8 cellular contexts compared by ENCODE assay signal in the genomic region with DNA sequence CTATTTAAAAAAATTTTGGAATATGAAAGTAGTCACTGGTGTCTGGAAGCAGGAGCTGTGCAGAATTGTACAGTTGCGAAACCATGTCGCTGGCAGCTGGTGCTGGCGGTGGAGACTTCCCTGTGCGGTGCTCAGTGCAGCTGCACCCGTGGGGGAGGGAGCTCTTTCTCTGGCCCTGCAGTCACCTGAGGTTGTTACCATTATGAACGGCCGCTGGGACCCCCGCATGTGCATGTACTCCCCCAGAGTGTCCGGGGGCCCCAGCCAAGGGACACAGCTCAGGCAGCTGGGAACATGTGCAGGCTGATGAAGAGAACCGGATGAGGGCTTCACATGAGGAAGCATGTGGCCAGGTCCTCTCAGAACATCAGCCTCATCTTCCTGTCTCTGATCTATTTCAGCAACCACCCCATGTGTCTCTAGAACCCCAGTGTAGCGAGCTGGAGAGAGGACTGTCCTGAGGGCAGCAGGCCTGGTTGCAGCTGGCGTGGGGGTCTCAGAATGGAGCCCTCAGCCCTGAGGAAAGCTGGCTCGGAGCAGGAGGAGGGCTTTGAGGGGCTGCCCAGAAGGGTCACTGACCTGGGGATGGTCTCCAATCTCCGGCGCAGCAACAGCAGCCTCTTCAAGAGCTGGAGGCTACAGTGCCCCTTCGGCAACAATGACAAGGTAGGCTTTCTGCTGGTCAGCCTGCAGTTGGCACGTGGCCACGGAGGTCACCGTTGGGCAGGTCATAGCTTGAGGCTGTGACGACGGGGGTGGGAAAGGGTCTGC. TPM values are rescaled to one million over a fixed set of nuclear protein-coding genes. Genes with fewer than 3 reads are reported as not detected.
A peak's percentile ranks its signal among the peaks of the same experiment; 100 is the strongest.
DNase-seq lines count a peak whose midpoint lies in the region; ATAC-seq and TF ChIP-seq lines count a peak whose summit lies in the region.

A gene (plus strand): TSS at position 422 of the 771 bp plus-strand sequence. CDS start 80 bp downstream, at position 502.

- peaks cover 57% of the 10 kb centered on the region for H3K4me1 Mint-ChIP-seq in activated naive CD4-positive, alpha-beta T cell treated with anti-CD3 and anti-CD28 coated beads, Interleukin-2, amount 10 ng/mL, durations not matched to agents 7 days and 5 days

- ATAC-seq in GM19324 (IDR thresholded peaks at IDR 0.05; ENCODE audit: low FRiP score, unreplicated experiment) = no peak

- peak within 1 kb of the TSS; percentile 86 for H3K27ac Mint-ChIP-seq in activated naive CD4-positive, alpha-beta T cell treated with anti-CD3 and anti-CD28 coated beads, Interleukin-2, amount 10 ng/mL, durations not matched to agents 7 days and 5 days

- peak; percentile 64 for DNase-seq in activated naive CD4-positive, alpha-beta T cell treated with anti-CD3 and anti-CD28 coated beads, Interleukin-2, amount 10 ng/mL, durations not matched to agents 7 days and 5 days
- DNase-seq in medulla oblongata (ENCODE audit: extremely low spot score) (peak; percentile 70), BE2C (no peak), hepatocyte (ENCODE audit: low spot score) (no peak)
- no peak for DNase-seq in stimulated activated CD4-positive, alpha-beta T cell treated with anti-CD3 and anti-CD28 coated beads, Interleukin-2, amount 100 ng/mL, for 24 hours

- H3K36me3 ChIP-seq in KOPT-K1 (ENCODE audit: insufficient read depth, low read length) (peaks cover 24% of the 10 kb centered on the region), BE2C (no peaks in the 10 kb centered on the region), hepatocyte (replicated peaks; ENCODE audit: insufficient read depth, low read depth) (no peaks in the 10 kb centered on the region)

- H3K27me3 Mint-ChIP-seq in activated naive CD4-positive, alpha-beta T cell treated with anti-CD3 and anti-CD28 coated beads, Interleukin-2, amount 10 ng/mL, durations not matched to agents 7 days and 5 days = peaks cover 44% of the 10 kb centered on the region

- H3K27ac ChIP-seq in KOPT-K1 (ENCODE audit: low read depth, low read length, poor library complexity, severe bottlenecking) (peak within 1 kb of the TSS; percentile 93), hepatocyte (no peak within 1 kb of the TSS)

- peaks cover 37% of the 10 kb centered on the region for H3K27me3 ChIP-seq in BE2C
- no peaks in the 10 kb centered on the region for H3K27me3 ChIP-seq in hepatocyte

- H3K9me2 ChIP-seq in hepatocyte (replicated peaks; ENCODE audit: insufficient read depth) = no peaks in the 10 kb centered on the region

- no peak within 1 kb of the TSS for H3K4me2 ChIP-seq in hepatocyte

- H3K4me3 Mint-ChIP-seq in activated naive CD4-positive, alpha-beta T cell treated with anti-CD3 and anti-CD28 coated beads, Interleukin-2, amount 10 ng/mL, durations not matched to agents 7 days and 5 days = peak within 1 kb of the TSS; percentile 75

- TF ChIP-seq CTCF in GM12875 (IDR thresholded peaks at IDR 0.05; ENCODE audit: borderline replicate concordance, insufficient read depth, low read depth, low read length) = no peak
- no peak for TF ChIP-seq CTCF in BE2C (IDR thresholded peaks at IDR 0.05; ENCODE audit: low read depth, low read length)
- TF ChIP-seq CTCF in hepatocyte (IDR thresholded peaks at IDR 0.05; ENCODE audit: poor library complexity) = no peak

- CTCF ChIA-PET in activated naive CD4-positive, alpha-beta T cell treated with anti-CD3 and anti-CD28 coated beads, Interleukin-2, amount 10 ng/mL, durations not matched to agents 7 days and 5 days (lab: Charles Lee) = interaction anchor here (0.5 to 1.7 kb wide), 5 partner anchors 12 to 440 kb away, joined by 3 to 4 read pairs (median 3); no protein-coding TSS in a partner anchor

- 89% methylated on average over 21 of the region's 21 CpGs for WGBS in hepatocyte (ENCODE audit: low lambda C conversion rate, missing lambda C conversion rate)

- H3K4me3 ChIP-seq in GM12875 (ENCODE audit: low read depth, low read length) = peak within 1 kb of the TSS; percentile 52
- no peak within 1 kb of the TSS for H3K4me3 ChIP-seq in BE2C (ENCODE audit: low read depth, low read length)
- no peak within 1 kb of the TSS for H3K4me3 ChIP-seq in hepatocyte

- H4K20me1 ChIP-seq in hepatocyte (ENCODE audit: insufficient read depth, poor library complexity, severe bottlenecking) = no peaks in the 10 kb centered on the region

- no peak within 1 kb of the TSS for H2AFZ ChIP-seq in hepatocyte

- peaks cover 39% of the 10 kb centered on the region for H3K36me3 Mint-ChIP-seq in activated naive CD4-positive, alpha-beta T cell treated with anti-CD3 and anti-CD28 coated beads, Interleukin-2, amount 10 ng/mL, durations not matched to agents 7 days and 5 days

- H3K4me1 ChIP-seq in BE2C = no peaks in the 10 kb centered on the region
- H3K4me1 ChIP-seq in hepatocyte (ENCODE audit: insufficient read depth) = no peaks in the 10 kb centered on the region

- H3K9me3 Mint-ChIP-seq in activated naive CD4-positive, alpha-beta T cell treated with anti-CD3 and anti-CD28 coated beads, Interleukin-2, amount 10 ng/mL, durations not matched to agents 7 days and 5 days = no peaks in the 10 kb centered on the region

- H3K9me3 ChIP-seq in KOPT-K1 (ENCODE audit: insufficient read depth, low read length, poor library complexity, severe bottlenecking) (no peaks in the 10 kb centered on the region), BE2C (no peaks in the 10 kb centered on the region), hepatocyte (ENCODE audit: low read depth) (no peaks in the 10 kb centered on the region)

- no peaks in the 10 kb centered on the region for H3K79me2 ChIP-seq in hepatocyte

RNA-seq across cellular contexts. Expression of the gene that starts here (rescaled TPM):
- 2.5 TPM for polyA plus RNA-seq in BE2C (2012; ENCODE audit: insufficient read depth, insufficient read length, low read depth)
- total RNA-seq in hepatocyte = 0.24 and 0.50 TPM in 2 replicates
- polyA plus RNA-seq in hepatocyte = 0.25 TPM in 1 of 2 replicates, not detected in the other

Comparison
In these comparisons a context has a peak if more than half of its experiments do, and no peak if none do; other contexts are left out.
1. DNase-seq: peak in activated naive CD4-positive, alpha-beta T cell treated with anti-CD3 and anti-CD28 coated beads, Interleukin-2, amount 10 ng/mL, durations not matched to agents 7 days and 5 days (single experiment) and medulla oblongata (single experiment); none in BE2C (single experiment), hepatocyte (single experiment) and stimulated activated CD4-positive, alpha-beta T cell treated with anti-CD3 and anti-CD28 coated beads, Interleukin-2, amount 100 ng/mL, for 24 hours (0 of 2).